8 cellular contexts compared by ENCODE assay signal in the genomic region with DNA sequence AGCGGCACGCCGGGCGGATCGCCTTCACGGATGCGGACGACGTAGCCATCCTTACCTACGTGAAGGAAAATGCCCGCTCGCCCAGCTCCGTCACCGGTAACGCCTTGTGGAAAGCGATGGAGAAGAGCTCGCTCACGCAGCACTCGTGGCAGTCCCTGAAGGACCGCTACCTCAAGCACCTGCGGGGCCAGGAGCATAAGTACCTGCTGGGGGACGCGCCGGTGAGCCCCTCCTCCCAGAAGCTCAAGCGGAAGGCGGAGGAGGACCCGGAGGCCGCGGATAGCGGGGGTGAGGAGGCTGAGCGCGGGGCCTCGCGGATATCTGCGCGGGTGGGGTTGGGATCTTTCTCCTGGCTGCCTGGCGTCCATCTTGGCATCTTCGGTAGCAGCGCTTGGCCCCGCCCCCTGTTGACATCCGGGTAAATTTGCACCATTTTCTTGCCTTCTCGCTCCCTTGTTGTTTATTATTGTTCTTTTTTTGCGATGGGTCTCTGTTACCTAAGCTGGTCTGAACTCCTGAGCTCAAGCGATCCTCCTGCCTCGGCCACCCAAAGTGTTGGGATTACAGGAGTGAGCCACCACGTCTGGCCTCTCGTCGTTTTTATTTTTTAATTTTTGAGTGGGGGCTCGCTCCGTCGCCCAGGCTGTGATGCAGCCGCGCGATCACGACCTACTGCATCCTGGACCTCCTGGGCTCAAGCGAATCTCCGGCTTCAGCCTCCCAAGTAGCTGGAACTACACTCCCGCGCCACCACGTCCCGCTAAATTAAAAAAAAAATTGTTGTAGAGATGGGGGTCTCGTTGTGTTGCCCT. TPM values are rescaled to one million over a fixed set of nuclear protein-coding genes. Genes with fewer than 3 reads are reported as not detected.
DNase-seq lines count a peak whose midpoint lies in the region; ATAC-seq and TF ChIP-seq lines count a peak whose summit lies in the region.

No MANE protein-coding gene starts in this region.

- H3K9me3 Mint-ChIP-seq in IgD-negative memory B cell (no peaks in the 10 kb centered on the region), nephron (no peaks in the 10 kb centered on the region)
- H3K9me3 Mint-ChIP-seq in activated T-helper 2 cell treated with anti-CD3 and anti-CD28 coated beads, Interferon-gamma antibody, Interleukin-2, Interleukin-4, amounts not matched to agents 10 μg/mL and 5 μg/mL and 100 μg/mL, durations not matched to agents 14 hours and 24 hours and 36 hours, result no peaks in the 10 kb centered on the region

- peak overlapping the region; percentile 96 for H3K4me3 ChIP-seq in fibroblast of pulmonary artery (replicated peaks; ENCODE audit: low read depth, low read length)

- H3K4me3 Mint-ChIP-seq in IgD-negative memory B cell, result peak overlapping the region; percentile 99 to 100 (median 99)
- H3K4me3 Mint-ChIP-seq in activated T-helper 2 cell treated with anti-CD3 and anti-CD28 coated beads, Interferon-gamma antibody, Interleukin-2, Interleukin-4, amounts not matched to agents 10 μg/mL and 5 μg/mL and 100 μg/mL, durations not matched to agents 14 hours and 24 hours and 36 hours (ENCODE audit: low read depth), result peak overlapping the region; percentile 91
- H3K4me3 Mint-ChIP-seq in nephron, result peak overlapping the region; percentile 99 to 100 (median 99)

- peak; percentile 33 for ATAC-seq in GM21529 (IDR thresholded peaks at IDR 0.05; ENCODE audit: unreplicated experiment)
- peak; percentile 34 for ATAC-seq in stimulated activated naive CD8-positive, alpha-beta T cell treated with anti-CD3 and anti-CD28 coated beads, Interleukin-15, Interleukin-2, amounts not matched to agents 100 U/mL and 50 U/mL, for 24 hours

- H3K4me1 Mint-ChIP-seq in IgD-negative memory B cell (peaks cover 47 to 53% (median 50%) of the 10 kb centered on the region in 3 donors), nephron (peaks cover 50% of the 10 kb centered on the region)
- peaks cover 52% of the 10 kb centered on the region for H3K4me1 Mint-ChIP-seq in activated T-helper 2 cell treated with anti-CD3 and anti-CD28 coated beads, Interferon-gamma antibody, Interleukin-2, Interleukin-4, amounts not matched to agents 10 μg/mL and 5 μg/mL and 100 μg/mL, durations not matched to agents 14 hours and 24 hours and 36 hours (ENCODE audit: low read depth)

- H3K27me3 Mint-ChIP-seq in IgD-negative memory B cell, result no peaks in the 10 kb centered on the region
- H3K27me3 Mint-ChIP-seq in activated T-helper 2 cell treated with anti-CD3 and anti-CD28 coated beads, Interferon-gamma antibody, Interleukin-2, Interleukin-4, amounts not matched to agents 10 μg/mL and 5 μg/mL and 100 μg/mL, durations not matched to agents 14 hours and 24 hours and 36 hours (ENCODE audit: low read depth), result no peaks in the 10 kb centered on the region
- H3K27me3 Mint-ChIP-seq in nephron (ENCODE audit: low read depth), result no peaks in the 10 kb centered on the region

- H3K36me3 Mint-ChIP-seq in IgD-negative memory B cell, result peaks cover 4% of the 10 kb centered on the region
- H3K36me3 Mint-ChIP-seq in activated T-helper 2 cell treated with anti-CD3 and anti-CD28 coated beads, Interferon-gamma antibody, Interleukin-2, Interleukin-4, amounts not matched to agents 10 μg/mL and 5 μg/mL and 100 μg/mL, durations not matched to agents 14 hours and 24 hours and 36 hours (ENCODE audit: low read depth), result peaks cover 64% of the 10 kb centered on the region
- peaks cover 26% of the 10 kb centered on the region for H3K36me3 Mint-ChIP-seq in nephron (ENCODE audit: low read depth)

- intact Hi-C loops in activated T-helper 2 cell treated with anti-CD3 and anti-CD28 coated beads, Interferon-gamma antibody, Interleukin-2, Interleukin-4, amounts not matched to agents 10 μg/mL and 5 μg/mL and 100 μg/mL, durations not matched to agents 14 hours and 24 hours and 36 hours (cut with micrococcal nuclease), result loop anchor here (2.0 to 5.0 kb wide), 5 partner anchors 116 to 1544 kb away; a partner anchor contains a TSS

- DNase-seq in DMS53 (lab: John Stamatoyannopoulos, UW) (peak; percentile 78), RKO (ENCODE audit: low spot score) (peak; percentile 79), fibroblast of pulmonary artery (ENCODE audit: low read depth) (peak; percentile 75)
- peak; percentile 83 for DNase-seq in activated T-helper 2 cell treated with anti-CD3 and anti-CD28 coated beads, Interferon-gamma antibody, Interleukin-2, Interleukin-4, amounts not matched to agents 10 μg/mL and 5 μg/mL and 100 μg/mL, durations not matched to agents 14 hours and 24 hours and 36 hours (ENCODE audit: low spot score)
- DNase-seq in stimulated activated naive CD8-positive, alpha-beta T cell treated with anti-CD3 and anti-CD28 coated beads, Interleukin-15, Interleukin-2, amounts not matched to agents 100 U/mL and 50 U/mL, for 24 hours, result peak; percentile 86

- peak overlapping the region; percentile 97 to 100 (median 99) for H3K27ac Mint-ChIP-seq in IgD-negative memory B cell
- H3K27ac Mint-ChIP-seq in activated T-helper 2 cell treated with anti-CD3 and anti-CD28 coated beads, Interferon-gamma antibody, Interleukin-2, Interleukin-4, amounts not matched to agents 10 μg/mL and 5 μg/mL and 100 μg/mL, durations not matched to agents 14 hours and 24 hours and 36 hours, result peak overlapping the region; percentile 94
- H3K27ac Mint-ChIP-seq in nephron, result peak overlapping the region; percentile 98 to 100 (median 99)

- TF ChIP-seq CTCF in fibroblast of pulmonary artery (IDR thresholded peaks at IDR 0.05; ENCODE audit: low read length, missing control alignments) (no peak), nephron (IDR thresholded peaks at IDR 0.05; ENCODE audit: unreplicated experiment in 3 of 3) (no peak)

RNA-seq across cellular contexts. Expression of a gene that starts 0.9 kb away (rescaled TPM):
- 128 TPM for polyA plus RNA-seq in IgD-negative memory B cell
- total RNA-seq in activated T-helper 2 cell treated with anti-CD3 and anti-CD28 coated beads, Interferon-gamma antibody, Interleukin-2, Interleukin-4, amounts not matched to agents 10 μg/mL and 5 μg/mL and 100 μg/mL, durations not matched to agents 14 hours and 24 hours and 36 hours, result 73.6 and 77.6 TPM in 2 replicates

RNA-seq across cellular contexts. Expression of a gene that starts 1.0 kb away (rescaled TPM):
- polyA plus RNA-seq in IgD-negative memory B cell, result 184 TPM
- 256 and 269 TPM in 2 replicates for total RNA-seq in activated T-helper 2 cell treated with anti-CD3 and anti-CD28 coated beads, Interferon-gamma antibody, Interleukin-2, Interleukin-4, amounts not matched to agents 10 μg/mL and 5 μg/mL and 100 μg/mL, durations not matched to agents 14 hours and 24 hours and 36 hours

RNA-seq across cellular contexts. Expression of a gene that starts 25.4 kb away (rescaled TPM):
- 39.3 TPM for polyA plus RNA-seq in IgD-negative memory B cell
- 45.3 and 54.0 TPM in 2 replicates for total RNA-seq in activated T-helper 2 cell treated with anti-CD3 and anti-CD28 coated beads, Interferon-gamma antibody, Interleukin-2, Interleukin-4, amounts not matched to agents 10 μg/mL and 5 μg/mL and 100 μg/mL, durations not matched to agents 14 hours and 24 hours and 36 hours

RNA-seq across cellular contexts. Expression of a gene that starts 28.3 kb away (rescaled TPM):
- 0.18 TPM for polyA plus RNA-seq in IgD-negative memory B cell
- total RNA-seq in activated T-helper 2 cell treated with anti-CD3 and anti-CD28 coated beads, Interferon-gamma antibody, Interleukin-2, Interleukin-4, amounts not matched to agents 10 μg/mL and 5 μg/mL and 100 μg/mL, durations not matched to agents 14 hours and 24 hours and 36 hours, result not detected in 2 replicates

RNA-seq across cellular contexts. Expression of a gene that starts 52.8 kb away (rescaled TPM):
- polyA plus RNA-seq in IgD-negative memory B cell, result not detected
- not detected in 2 replicates for total RNA-seq in activated T-helper 2 cell treated with anti-CD3 and anti-CD28 coated beads, Interferon-gamma antibody, Interleukin-2, Interleukin-4, amounts not matched to agents 10 μg/mL and 5 μg/mL and 100 μg/mL, durations not matched to agents 14 hours and 24 hours and 36 hours

Comparison
In these comparisons a context has a peak if more than half of its experiments do, and no peak if none do; other contexts are left out.
1. Peak in every context shown above with its lines: DNase-seq, ATAC-seq and H3K4me3 ChIP-seq.